18 cellular contexts compared by ENCODE assay signal in genomic region chr7:137462074-137462715, GRCh38.
A peak's percentile ranks its signal among the peaks of the same experiment; 100 is the strongest.
DNase-seq lines count a peak whose midpoint lies in the region; ATAC-seq and TF ChIP-seq lines count a peak whose summit lies in the region.
"Had no signal": no experiment of that assay in that cellular context is flagged by ENCODE, and none has a peak within 500 bp of the region (broad histone marks: within the 10 kb centered on the region; RNA-seq: fewer than 3 reads in every experiment).

No MANE protein-coding gene starts in this region.

- peak; percentile 39 for DNase-seq in HT1080 (ENCODE audit: low read depth)
- peak; percentile 52 for DNase-seq in astrocyte of the hippocampus (ENCODE audit: low read depth, low spot score)
- peak; percentile 31 for DNase-seq in fibroblast of pulmonary artery (ENCODE audit: low read depth)
- DNase-seq in stromal cell of bone marrow (ENCODE audit: low read depth) = peak; percentile 42
- no peak for DNase-seq in NCI-H510A (lab: John Stamatoyannopoulos, UW)
- DNase-seq: activated CD8-positive, alpha-beta T cell treated with anti-CD3 and anti-CD28 coated beads, Interleukin-2, amount 10 ng/mL, durations not matched to agents 7 days and 5 days; activated naive CD8-positive, alpha-beta T cell treated with anti-CD3 and anti-CD28 coated beads for 36 hours; C1 segment of cervical spinal cord; DMS153; effector CD8-positive, alpha-beta T cell; KBM-7; left cardiac atrium; NCI-H1092 treated with DMSO at 0.1 percent for 48 hours; stimulated activated CD4-positive, alpha-beta T cell treated with anti-CD3 and anti-CD28 coated beads, Interleukin-12 subunit alpha, Interleukin-12 subunit beta, amount 100 ng/mL, for 4 hours; testis had no signal

- no peak for TF ChIP-seq CTCF in fibroblast of pulmonary artery (IDR thresholded peaks at IDR 0.05; ENCODE audit: low read length, missing control alignments)

- ATAC-seq in HG03108 (IDR thresholded peaks at IDR 0.05; ENCODE audit: unreplicated experiment) (no peak), GM19023 (IDR thresholded peaks at IDR 0.05; ENCODE audit: unreplicated experiment) (no peak)
- ATAC-seq: activated CD8-positive, alpha-beta T cell treated with anti-CD3 and anti-CD28 coated beads, Interleukin-2, amount 10 ng/mL, durations not matched to agents 7 days and 5 days; WTC11 had no signal

- no peak overlapping the region for H3K4me3 ChIP-seq in fibroblast of pulmonary artery (replicated peaks; ENCODE audit: low read depth, low read length)
- H3K4me3 ChIP-seq: testis had no signal
